ENCODE assay signal across 1 cellular context in genomic region chr13:97388385-97388784, GRCh38.
A peak's percentile ranks its signal among the peaks of the same experiment; 100 is the strongest.
TF ChIP-seq lines count a peak whose summit lies in the region.

No MANE protein-coding gene starts in this region.

TF ChIP-seq in HepG2, 621 proteins besides CTCF, POLR2A, EP300 and RAD21:
- TF ChIP-seq HMGXB3 (CRISPR knock-in tag; IDR thresholded peaks at IDR 0.05; ENCODE audit: borderline replicate concordance): no peak
- TF ChIP-seq RBM22 (optimal IDR thresholded peaks at IDR 0.05; ENCODE audit: low read length): peak; percentile 73
